In the genomic region with DNA sequence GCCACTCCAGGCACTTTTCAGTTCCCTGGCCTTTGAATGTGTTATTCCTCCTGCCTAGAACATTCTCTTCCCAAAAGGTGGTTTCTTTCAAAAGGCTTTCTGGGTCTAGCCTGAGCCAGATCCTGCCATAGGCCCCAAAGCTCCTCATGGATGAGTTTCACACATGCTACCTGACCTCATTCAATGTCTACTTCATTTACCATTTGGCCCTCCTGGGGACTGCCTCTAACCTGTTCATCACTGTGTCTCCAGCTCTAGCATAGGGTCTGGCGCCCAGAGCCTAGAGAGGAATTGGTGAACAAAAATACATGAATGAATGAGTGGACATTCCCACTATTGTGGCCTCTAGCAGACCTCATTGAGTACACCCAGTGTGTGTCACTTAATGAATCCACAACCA, we compare ENCODE assay signal across 23 cellular contexts. TPM values are rescaled to one million over a fixed set of nuclear protein-coding genes. Genes with fewer than 3 reads are reported as not detected.
"Had no signal": no experiment of that assay in that cellular context is flagged by ENCODE, and none has a peak within 500 bp of the region (broad histone marks: within the 10 kb centered on the region; RNA-seq: fewer than 3 reads in every experiment).

No MANE protein-coding gene starts in this region.

- H3K4me2 ChIP-seq: smooth muscle cell had no signal

- ATAC-seq: esophagus mucosa; gastrocnemius medialis; left lobe of liver; naive thymus-derived CD4-positive, alpha-beta T cell; pancreas; right lobe of liver; stimulated activated naive CD8-positive, alpha-beta T cell treated with anti-CD3 and anti-CD28 coated beads, Interleukin-15, amount 100 ng/mL, for 72 hours had no signal

- H3K9me3 ChIP-seq: gastrocnemius medialis, pancreas, right lobe of liver, suprapubic skin had no signal

- H3K27me3 ChIP-seq: gastrocnemius medialis, pancreas, right lobe of liver, suprapubic skin had no signal

- FAIRE-seq: kidney, pancreas had no signal

- H3K27ac ChIP-seq: gastrocnemius medialis, pancreas, right lobe of liver, suprapubic skin had no signal

- H3K27ac Mint-ChIP-seq: naive thymus-derived CD4-positive, alpha-beta T cell; progenitor cell of endocrine pancreas; stimulated activated naive CD8-positive, alpha-beta T cell treated with anti-CD3 and anti-CD28 coated beads, Interleukin-15, amount 100 ng/mL, for 72 hours had no signal

- H3K4me3 ChIP-seq: gastrocnemius medialis, pancreas, right lobe of liver, smooth muscle cell, suprapubic skin had no signal

- H3K9me3 Mint-ChIP-seq: stimulated activated naive CD8-positive, alpha-beta T cell treated with anti-CD3 and anti-CD28 coated beads, Interleukin-15, amount 100 ng/mL, for 72 hours had no signal

- H3K4me1 ChIP-seq: gastrocnemius medialis, pancreas had no signal

- H3K36me3 ChIP-seq: gastrocnemius medialis, pancreas, right lobe of liver, suprapubic skin had no signal

- DNase-seq: cortex of kidney; foreskin fibroblast; gastrocnemius medialis; kidney; mesenchymal stem cell; midbrain; naive thymus-derived CD4-positive, alpha-beta T cell; occipital lobe; right lobe of liver; stimulated activated CD4-positive, alpha-beta T cell treated with anti-CD3 and anti-CD28 coated beads, Interleukin-12 subunit alpha, Interleukin-12 subunit beta, amount 100 ng/mL, for 4 hours; stimulated activated CD4-positive, alpha-beta T cell treated with anti-CD3 and anti-CD28 coated beads, Interleukin-1b, Interleukin-23, amount 100 ng/mL, for 48 hours; stimulated activated CD4-positive, alpha-beta T cell treated with anti-CD3 and anti-CD28 coated beads, Interleukin-4, amount 100 ng/mL, for 1 hour; stimulated activated CD8-positive, alpha-beta memory T cell treated with anti-CD3 and anti-CD28 coated beads, Interleukin-4, amount 100 ng/mL, for 48 hours; stimulated activated naive CD4-positive, alpha-beta T cell; stimulated activated naive CD8-positive, alpha-beta T cell treated with anti-CD3 and anti-CD28 coated beads, Interleukin-15, amount 100 ng/mL, for 72 hours; trophoblast cell had no signal

- H3K4me3 Mint-ChIP-seq: naive thymus-derived CD4-positive, alpha-beta T cell; stimulated activated naive CD8-positive, alpha-beta T cell treated with anti-CD3 and anti-CD28 coated beads, Interleukin-15, amount 100 ng/mL, for 72 hours had no signal

RNA-seq across cellular contexts. Expression of a gene that starts 5.4 kb away (rescaled TPM):
- polyA plus RNA-seq: naive thymus-derived CD4-positive, alpha-beta T cell had no signal

RNA-seq across cellular contexts. Expression of a gene that starts 24.4 kb away (rescaled TPM):
- polyA plus RNA-seq: naive thymus-derived CD4-positive, alpha-beta T cell; neural cell had no signal
